In the genomic region with DNA sequence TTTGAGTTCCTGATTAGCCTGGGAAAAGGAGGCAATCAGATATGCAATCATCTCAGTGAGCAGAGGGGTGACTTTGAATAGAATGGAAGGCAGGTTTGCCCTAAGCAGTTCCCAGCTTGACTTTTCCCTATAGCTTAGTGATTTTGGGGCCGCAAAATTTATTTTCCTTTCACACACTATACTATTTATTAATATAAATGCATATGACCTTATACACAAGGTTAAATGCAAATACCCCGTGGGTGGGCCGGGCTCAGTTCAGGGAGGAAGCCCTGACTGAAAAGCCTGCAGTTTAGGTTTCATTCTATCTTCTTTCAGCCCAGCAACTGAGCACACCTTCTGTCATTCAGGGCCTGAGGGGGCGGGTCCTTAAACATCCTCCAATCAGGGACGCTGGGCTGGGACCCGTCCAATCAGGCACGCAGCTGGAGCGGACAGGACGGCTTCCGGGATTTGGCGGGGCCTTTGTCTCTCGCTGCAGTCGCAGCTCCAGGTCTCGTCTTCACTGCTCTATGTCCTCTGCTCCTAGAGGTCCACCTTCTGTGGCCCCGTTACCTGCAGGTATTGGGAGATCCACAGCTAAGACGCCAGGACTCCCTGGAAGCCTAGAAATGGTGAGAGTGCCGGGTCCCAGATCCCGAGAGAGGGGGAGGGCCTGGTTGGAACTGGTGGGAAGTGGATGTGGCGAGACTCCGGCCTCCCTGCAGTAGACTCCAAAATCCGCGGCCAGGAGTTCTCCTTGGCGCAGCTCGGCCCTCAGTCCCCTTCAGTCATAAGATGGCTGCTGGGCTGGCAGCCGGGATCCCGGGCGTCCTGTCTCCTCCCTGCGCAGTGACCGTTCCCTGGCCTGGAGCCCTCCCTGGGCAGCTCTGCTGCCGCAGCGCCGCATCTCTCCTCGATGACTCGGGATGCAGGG, we compare ENCODE assay signal across 1 cellular context.
TF ChIP-seq lines count a peak whose summit lies in the region.

A gene (plus strand): TSS at position 468 of the 916 bp plus-strand sequence. CDS start 45 bp downstream, at position 513.

TF ChIP-seq in GM12878, 131 proteins besides CTCF, POLR2A, EP300 and RAD21 (continued from another document and continues in another):
- TF ChIP-seq, protein P1, sequence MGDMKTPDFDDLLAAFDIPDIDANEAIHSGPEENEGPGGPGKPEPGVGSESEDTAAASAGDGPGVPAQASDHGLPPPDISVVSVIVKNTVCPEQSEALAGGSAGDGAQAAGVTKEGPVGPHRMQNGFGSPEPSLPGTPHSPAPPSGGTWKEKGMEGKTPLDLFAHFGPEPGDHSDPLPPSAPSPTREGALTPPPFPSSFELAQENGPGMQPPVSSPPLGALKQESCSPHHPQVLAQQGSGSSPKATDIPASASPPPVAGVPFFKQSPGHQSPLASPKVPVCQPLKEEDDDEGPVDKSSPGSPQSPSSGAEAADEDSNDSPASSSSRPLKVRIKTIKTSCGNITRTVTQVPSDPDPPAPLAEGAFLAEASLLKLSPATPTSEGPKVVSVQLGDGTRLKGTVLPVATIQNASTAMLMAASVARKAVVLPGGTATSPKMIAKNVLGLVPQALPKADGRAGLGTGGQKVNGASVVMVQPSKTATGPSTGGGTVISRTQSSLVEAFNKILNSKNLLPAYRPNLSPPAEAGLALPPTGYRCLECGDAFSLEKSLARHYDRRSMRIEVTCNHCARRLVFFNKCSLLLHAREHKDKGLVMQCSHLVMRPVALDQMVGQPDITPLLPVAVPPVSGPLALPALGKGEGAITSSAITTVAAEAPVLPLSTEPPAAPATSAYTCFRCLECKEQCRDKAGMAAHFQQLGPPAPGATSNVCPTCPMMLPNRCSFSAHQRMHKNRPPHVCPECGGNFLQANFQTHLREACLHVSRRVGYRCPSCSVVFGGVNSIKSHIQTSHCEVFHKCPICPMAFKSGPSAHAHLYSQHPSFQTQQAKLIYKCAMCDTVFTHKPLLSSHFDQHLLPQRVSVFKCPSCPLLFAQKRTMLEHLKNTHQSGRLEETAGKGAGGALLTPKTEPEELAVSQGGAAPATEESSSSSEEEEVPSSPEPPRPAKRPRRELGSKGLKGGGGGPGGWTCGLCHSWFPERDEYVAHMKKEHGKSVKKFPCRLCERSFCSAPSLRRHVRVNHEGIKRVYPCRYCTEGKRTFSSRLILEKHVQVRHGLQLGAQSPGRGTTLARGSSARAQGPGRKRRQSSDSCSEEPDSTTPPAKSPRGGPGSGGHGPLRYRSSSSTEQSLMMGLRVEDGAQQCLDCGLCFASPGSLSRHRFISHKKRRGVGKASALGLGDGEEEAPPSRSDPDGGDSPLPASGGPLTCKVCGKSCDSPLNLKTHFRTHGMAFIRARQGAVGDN (IDR thresholded peaks at IDR 0.05), result no peak
- TF ChIP-seq, protein P2, sequence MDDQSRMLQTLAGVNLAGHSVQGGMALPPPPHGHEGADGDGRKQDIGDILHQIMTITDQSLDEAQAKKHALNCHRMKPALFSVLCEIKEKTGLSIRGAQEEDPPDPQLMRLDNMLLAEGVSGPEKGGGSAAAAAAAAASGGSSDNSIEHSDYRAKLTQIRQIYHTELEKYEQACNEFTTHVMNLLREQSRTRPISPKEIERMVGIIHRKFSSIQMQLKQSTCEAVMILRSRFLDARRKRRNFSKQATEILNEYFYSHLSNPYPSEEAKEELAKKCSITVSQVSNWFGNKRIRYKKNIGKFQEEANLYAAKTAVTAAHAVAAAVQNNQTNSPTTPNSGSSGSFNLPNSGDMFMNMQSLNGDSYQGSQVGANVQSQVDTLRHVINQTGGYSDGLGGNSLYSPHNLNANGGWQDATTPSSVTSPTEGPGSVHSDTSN (IDR thresholded peaks at IDR 0.05; ENCODE audit: insufficient replicate concordance, low read depth, low read length), result peak; percentile 85
- TF ChIP-seq ZNF207 (IDR thresholded peaks at IDR 0.05; ENCODE audit: borderline replicate concordance), result no peak
- TF ChIP-seq ZZZ3 (IDR thresholded peaks at IDR 0.05; ENCODE audit: control insufficient read depth, insufficient read length, low read depth), result no peak
- 0 out of 2 replicates have a peak, but pooled peaks have one; percentile 55 for TF ChIP-seq NBN (IDR thresholded peaks at IDR 0.05)
- no peak; a peak in 1 of 4 replicates for TF ChIP-seq ETV6 (conservative IDR thresholded peaks at IDR 0.05 in 1 of 2, IDR thresholded peaks at IDR 0.05 in 1 of 2; ENCODE audit: borderline replicate concordance in 1 of 2, low read depth in 1 of 2)
- no peak for TF ChIP-seq STAT3 (IDR thresholded peaks at IDR 0.05; ENCODE audit: low read depth, low read length)
- TF ChIP-seq CBX3 (IDR thresholded peaks at IDR 0.05; ENCODE audit: borderline replicate concordance, low read depth), result no peak
- TF ChIP-seq FOXM1 (IDR thresholded peaks at IDR 0.05; ENCODE audit: low read depth, low read length), result no peak
- TF ChIP-seq, protein P3, sequence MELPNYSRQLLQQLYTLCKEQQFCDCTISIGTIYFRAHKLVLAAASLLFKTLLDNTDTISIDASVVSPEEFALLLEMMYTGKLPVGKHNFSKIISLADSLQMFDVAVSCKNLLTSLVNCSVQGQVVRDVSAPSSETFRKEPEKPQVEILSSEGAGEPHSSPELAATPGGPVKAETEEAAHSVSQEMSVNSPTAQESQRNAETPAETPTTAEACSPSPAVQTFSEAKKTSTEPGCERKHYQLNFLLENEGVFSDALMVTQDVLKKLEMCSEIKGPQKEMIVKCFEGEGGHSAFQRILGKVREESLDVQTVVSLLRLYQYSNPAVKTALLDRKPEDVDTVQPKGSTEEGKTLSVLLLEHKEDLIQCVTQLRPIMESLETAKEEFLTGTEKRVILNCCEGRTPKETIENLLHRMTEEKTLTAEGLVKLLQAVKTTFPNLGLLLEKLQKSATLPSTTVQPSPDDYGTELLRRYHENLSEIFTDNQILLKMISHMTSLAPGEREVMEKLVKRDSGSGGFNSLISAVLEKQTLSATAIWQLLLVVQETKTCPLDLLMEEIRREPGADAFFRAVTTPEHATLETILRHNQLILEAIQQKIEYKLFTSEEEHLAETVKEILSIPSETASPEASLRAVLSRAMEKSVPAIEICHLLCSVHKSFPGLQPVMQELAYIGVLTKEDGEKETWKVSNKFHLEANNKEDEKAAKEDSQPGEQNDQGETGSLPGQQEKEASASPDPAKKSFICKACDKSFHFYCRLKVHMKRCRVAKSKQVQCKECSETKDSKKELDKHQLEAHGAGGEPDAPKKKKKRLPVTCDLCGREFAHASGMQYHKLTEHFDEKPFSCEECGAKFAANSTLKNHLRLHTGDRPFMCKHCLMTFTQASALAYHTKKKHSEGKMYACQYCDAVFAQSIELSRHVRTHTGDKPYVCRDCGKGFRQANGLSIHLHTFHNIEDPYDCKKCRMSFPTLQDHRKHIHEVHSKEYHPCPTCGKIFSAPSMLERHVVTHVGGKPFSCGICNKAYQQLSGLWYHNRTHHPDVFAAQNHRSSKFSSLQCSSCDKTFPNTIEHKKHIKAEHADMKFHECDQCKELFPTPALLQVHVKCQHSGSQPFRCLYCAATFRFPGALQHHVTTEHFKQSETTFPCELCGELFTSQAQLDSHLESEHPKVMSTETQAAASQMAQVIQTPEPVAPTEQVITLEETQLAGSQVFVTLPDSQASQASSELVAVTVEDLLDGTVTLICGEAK (IDR thresholded peaks at IDR 0.05; ENCODE audit: borderline replicate concordance), result peak; percentile 17; the same call in 1 of the 2 replicates
- TF ChIP-seq SMAD1 (IDR thresholded peaks at IDR 0.05; ENCODE audit: low read depth, partially characterized antibody), result no peak
- no peak for TF ChIP-seq STAT1 (conservative IDR thresholded peaks at IDR 0.05)
- no peak for TF ChIP-seq KAT2A (conservative IDR thresholded peaks at IDR 0.05; ENCODE audit: control insufficient read depth, low read depth, low read length)
- TF ChIP-seq CHD1 (IDR thresholded peaks at IDR 0.05; ENCODE audit: low read depth, low read length), result no peak
- TF ChIP-seq TCF3 (IDR thresholded peaks at IDR 0.05; ENCODE audit: borderline replicate concordance, insufficient read depth, low read depth, low read length), result no peak
- TF ChIP-seq, protein P4, sequence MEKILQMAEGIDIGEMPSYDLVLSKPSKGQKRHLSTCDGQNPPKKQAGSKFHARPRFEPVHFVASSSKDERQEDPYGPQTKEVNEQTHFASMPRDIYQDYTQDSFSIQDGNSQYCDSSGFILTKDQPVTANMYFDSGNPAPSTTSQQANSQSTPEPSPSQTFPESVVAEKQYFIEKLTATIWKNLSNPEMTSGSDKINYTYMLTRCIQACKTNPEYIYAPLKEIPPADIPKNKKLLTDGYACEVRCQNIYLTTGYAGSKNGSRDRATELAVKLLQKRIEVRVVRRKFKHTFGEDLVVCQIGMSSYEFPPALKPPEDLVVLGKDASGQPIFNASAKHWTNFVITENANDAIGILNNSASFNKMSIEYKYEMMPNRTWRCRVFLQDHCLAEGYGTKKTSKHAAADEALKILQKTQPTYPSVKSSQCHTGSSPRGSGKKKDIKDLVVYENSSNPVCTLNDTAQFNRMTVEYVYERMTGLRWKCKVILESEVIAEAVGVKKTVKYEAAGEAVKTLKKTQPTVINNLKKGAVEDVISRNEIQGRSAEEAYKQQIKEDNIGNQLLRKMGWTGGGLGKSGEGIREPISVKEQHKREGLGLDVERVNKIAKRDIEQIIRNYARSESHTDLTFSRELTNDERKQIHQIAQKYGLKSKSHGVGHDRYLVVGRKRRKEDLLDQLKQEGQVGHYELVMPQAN (conservative IDR thresholded peaks at IDR 0.05), result peak; percentile 97
- TF ChIP-seq, protein P5, sequence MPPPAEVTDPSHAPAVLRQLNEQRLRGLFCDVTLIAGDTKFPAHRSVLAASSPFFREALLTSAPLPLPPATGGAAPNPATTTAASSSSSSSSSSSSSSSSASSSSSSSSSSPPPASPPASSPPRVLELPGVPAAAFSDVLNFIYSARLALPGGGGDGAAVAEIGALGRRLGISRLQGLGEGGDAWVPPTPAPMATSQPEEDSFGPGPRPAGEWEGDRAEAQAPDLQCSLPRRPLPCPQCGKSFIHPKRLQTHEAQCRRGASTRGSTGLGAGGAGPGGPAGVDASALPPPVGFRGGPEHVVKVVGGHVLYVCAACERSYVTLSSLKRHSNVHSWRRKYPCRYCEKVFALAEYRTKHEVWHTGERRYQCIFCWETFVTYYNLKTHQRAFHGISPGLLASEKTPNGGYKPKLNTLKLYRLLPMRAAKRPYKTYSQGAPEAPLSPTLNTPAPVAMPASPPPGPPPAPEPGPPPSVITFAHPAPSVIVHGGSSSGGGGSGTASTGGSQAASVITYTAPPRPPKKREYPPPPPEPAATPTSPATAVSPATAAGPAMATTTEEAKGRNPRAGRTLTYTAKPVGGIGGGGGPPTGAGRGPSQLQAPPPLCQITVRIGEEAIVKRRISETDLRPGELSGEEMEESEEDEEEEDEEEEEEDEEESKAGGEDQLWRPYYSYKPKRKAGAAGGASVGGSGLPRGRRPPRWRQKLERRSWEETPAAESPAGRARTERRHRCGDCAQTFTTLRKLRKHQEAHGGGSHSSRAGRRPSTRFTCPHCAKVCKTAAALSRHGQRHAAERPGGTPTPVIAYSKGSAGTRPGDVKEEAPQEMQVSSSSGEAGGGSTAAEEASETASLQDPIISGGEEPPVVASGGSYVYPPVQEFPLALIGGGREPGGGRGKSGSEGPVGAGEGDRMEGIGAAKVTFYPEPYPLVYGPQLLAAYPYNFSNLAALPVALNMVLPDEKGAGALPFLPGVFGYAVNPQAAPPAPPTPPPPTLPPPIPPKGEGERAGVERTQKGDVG (CRISPR knock-in tag; IDR thresholded peaks at IDR 0.05), result no peak
- no peak for TF ChIP-seq MEF2B (IDR thresholded peaks at IDR 0.05; ENCODE audit: partially characterized antibody, poor library complexity, severe bottlenecking)
- no peak for TF ChIP-seq KDM1A (IDR thresholded peaks at IDR 0.05; ENCODE audit: borderline replicate concordance)
- no peak for TF ChIP-seq ZNF384 (IDR thresholded peaks at IDR 0.05; ENCODE audit: borderline replicate concordance, low read depth, low read length)
- TF ChIP-seq NFYA (IDR thresholded peaks at IDR 0.05; ENCODE audit: borderline replicate concordance, low read depth, low read length), result no peak; the same call in 1 of the 2 replicates
- no peak for TF ChIP-seq ZBED1 (IDR thresholded peaks at IDR 0.05; ENCODE audit: borderline replicate concordance)
- no peak for TF ChIP-seq SMAD5 (IDR thresholded peaks at IDR 0.05; ENCODE audit: low read depth)
- TF ChIP-seq NR2C2 (IDR thresholded peaks at IDR 0.05; ENCODE audit: borderline replicate concordance, control insufficient read depth, insufficient read length, low read depth), result no peak
- TF ChIP-seq POLR2AphosphoS2 (IDR thresholded peaks at IDR 0.05; ENCODE audit: low read depth, low read length), result no peak
- TF ChIP-seq, protein P6, sequence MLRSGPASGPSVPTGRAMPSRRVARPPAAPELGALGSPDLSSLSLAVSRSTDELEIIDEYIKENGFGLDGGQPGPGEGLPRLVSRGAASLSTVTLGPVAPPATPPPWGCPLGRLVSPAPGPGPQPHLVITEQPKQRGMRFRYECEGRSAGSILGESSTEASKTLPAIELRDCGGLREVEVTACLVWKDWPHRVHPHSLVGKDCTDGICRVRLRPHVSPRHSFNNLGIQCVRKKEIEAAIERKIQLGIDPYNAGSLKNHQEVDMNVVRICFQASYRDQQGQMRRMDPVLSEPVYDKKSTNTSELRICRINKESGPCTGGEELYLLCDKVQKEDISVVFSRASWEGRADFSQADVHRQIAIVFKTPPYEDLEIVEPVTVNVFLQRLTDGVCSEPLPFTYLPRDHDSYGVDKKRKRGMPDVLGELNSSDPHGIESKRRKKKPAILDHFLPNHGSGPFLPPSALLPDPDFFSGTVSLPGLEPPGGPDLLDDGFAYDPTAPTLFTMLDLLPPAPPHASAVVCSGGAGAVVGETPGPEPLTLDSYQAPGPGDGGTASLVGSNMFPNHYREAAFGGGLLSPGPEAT (IDR thresholded peaks at IDR 0.05; ENCODE audit: low read depth), result 0 out of 2 replicates have a peak, but pooled peaks have one; percentile 45
- TF ChIP-seq, protein P7, sequence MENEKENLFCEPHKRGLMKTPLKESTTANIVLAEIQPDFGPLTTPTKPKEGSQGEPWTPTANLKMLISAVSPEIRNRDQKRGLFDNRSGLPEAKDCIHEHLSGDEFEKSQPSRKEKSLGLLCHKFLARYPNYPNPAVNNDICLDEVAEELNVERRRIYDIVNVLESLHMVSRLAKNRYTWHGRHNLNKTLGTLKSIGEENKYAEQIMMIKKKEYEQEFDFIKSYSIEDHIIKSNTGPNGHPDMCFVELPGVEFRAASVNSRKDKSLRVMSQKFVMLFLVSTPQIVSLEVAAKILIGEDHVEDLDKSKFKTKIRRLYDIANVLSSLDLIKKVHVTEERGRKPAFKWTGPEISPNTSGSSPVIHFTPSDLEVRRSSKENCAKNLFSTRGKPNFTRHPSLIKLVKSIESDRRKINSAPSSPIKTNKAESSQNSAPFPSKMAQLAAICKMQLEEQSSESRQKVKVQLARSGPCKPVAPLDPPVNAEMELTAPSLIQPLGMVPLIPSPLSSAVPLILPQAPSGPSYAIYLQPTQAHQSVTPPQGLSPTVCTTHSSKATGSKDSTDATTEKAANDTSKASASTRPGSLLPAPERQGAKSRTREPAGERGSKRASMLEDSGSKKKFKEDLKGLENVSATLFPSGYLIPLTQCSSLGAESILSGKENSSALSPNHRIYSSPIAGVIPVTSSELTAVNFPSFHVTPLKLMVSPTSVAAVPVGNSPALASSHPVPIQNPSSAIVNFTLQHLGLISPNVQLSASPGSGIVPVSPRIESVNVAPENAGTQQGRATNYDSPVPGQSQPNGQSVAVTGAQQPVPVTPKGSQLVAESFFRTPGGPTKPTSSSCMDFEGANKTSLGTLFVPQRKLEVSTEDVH (IDR thresholded peaks at IDR 0.05; ENCODE audit: low read depth, partially characterized antibody), result no peak
- no peak for TF ChIP-seq CEBPB (IDR thresholded peaks at IDR 0.05; ENCODE audit: borderline replicate concordance in 1 of 2, low read depth in 2 of 2, low read length in 2 of 2)
- no peak for TF ChIP-seq SRF (IDR thresholded peaks at IDR 0.05; ENCODE audit: low read depth in 2 of 2, low read length in 2 of 2)
- TF ChIP-seq SREBF2 (IDR thresholded peaks at IDR 0.05; ENCODE audit: low read length), result no peak
- no peak for TF ChIP-seq SMC3 (IDR thresholded peaks at IDR 0.05; ENCODE audit: borderline replicate concordance, low read length)
